Comparison of ENCODE assay signal across 1 cellular context in the genomic region with DNA sequence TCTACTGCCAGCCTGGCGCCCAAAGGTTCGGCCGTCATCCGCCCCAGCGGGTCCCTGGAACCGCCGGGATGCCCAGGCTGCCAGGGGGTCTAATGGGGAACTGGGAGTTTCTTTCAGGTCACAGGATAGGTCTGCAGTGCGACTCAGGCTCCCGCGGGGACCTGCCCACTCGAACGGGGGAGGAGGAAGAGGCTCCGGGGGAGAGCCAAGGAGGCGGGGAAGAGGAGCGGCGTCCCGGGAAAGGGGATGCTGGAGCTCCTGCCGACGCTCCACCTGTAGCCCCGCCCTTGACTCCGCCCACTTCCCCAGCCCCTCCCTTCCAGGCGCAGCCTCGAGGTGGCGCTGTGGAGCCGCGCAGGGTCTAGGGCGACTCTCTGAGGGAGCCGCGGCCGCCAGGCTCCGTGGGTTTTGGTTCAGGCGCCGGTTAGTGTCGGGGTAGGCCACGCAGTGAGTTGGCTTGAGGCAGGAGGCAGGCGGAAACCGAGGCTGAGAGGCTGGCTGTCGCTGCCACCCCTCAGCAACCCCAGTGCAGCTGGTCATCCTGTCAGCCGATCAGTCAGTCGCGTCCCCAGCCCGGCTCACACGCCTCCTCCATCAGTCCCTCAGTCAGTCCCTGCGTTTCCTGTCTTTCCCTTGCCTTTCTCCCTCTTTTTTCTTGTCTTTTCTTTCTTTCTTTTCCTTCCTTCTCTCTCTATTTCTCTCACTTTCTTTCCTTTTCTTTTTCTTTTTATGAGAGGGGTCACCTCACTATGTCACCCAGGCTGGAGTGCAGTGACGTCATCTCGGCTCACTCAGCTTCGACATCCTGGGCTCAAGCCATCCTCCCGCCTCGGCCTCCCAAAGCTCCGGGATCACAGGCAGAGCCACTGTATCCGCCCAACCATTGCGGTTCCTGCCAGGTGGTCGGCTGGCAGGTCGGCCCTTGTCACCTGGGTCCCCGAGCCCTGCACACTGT.
TF ChIP-seq lines count a peak whose summit lies in the region.

No MANE protein-coding gene starts in this region.

TF ChIP-seq in HepG2, 621 proteins besides CTCF, POLR2A, EP300 and RAD21 (continued from another document and continues in another):
- TF ChIP-seq, protein P1, sequence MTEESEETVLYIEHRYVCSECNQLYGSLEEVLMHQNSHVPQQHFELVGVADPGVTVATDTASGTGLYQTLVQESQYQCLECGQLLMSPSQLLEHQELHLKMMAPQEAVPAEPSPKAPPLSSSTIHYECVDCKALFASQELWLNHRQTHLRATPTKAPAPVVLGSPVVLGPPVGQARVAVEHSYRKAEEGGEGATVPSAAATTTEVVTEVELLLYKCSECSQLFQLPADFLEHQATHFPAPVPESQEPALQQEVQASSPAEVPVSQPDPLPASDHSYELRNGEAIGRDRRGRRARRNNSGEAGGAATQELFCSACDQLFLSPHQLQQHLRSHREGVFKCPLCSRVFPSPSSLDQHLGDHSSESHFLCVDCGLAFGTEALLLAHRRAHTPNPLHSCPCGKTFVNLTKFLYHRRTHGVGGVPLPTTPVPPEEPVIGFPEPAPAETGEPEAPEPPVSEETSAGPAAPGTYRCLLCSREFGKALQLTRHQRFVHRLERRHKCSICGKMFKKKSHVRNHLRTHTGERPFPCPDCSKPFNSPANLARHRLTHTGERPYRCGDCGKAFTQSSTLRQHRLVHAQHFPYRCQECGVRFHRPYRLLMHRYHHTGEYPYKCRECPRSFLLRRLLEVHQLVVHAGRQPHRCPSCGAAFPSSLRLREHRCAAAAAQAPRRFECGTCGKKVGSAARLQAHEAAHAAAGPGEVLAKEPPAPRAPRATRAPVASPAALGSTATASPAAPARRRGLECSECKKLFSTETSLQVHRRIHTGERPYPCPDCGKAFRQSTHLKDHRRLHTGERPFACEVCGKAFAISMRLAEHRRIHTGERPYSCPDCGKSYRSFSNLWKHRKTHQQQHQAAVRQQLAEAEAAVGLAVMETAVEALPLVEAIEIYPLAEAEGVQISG (CRISPR knock-in tag; IDR thresholded peaks at IDR 0.05), result peak; percentile 41
- TF ChIP-seq JARID2 (CRISPR knock-in tag; IDR thresholded peaks at IDR 0.05; ENCODE audit: insufficient replicate concordance) (peak; percentile 46), ADNP (CRISPR knock-in tag; IDR thresholded peaks at IDR 0.05) (peak; percentile 69; the same call in 1 of the 2 replicates), ZNF572 (CRISPR knock-in tag; IDR thresholded peaks at IDR 0.05) (0 out of 2 replicates have a peak, but pooled peaks have one; percentile 17), RCOR2 (CRISPR knock-in tag; IDR thresholded peaks at IDR 0.05) (no peak), ZNF563 (CRISPR knock-in tag; IDR thresholded peaks at IDR 0.05) (no peak), SYNCRIP (IDR thresholded peaks at IDR 0.05; ENCODE audit: insufficient read depth, low read depth, low read length) (no peak), TEAD3 (CRISPR knock-in tag; optimal IDR thresholded peaks at IDR 0.05; ENCODE audit: borderline replicate concordance) (no peak), YY1 (IDR thresholded peaks at IDR 0.05; ENCODE audit: insufficient read depth, insufficient replicate concordance, low read depth, low read length) (peak; percentile 24), NFYC (CRISPR knock-in tag; IDR thresholded peaks at IDR 0.05) (no peak), CREB1 (IDR thresholded peaks at IDR 0.05) (peak; percentile 95), CREB1 (CRISPR knock-in tag; IDR thresholded peaks at IDR 0.05) (no peak), PCBP1 (IDR thresholded peaks at IDR 0.05; ENCODE audit: borderline replicate concordance, low read depth, low read length) (peak; percentile 42; the same call in 1 of the 2 replicates), ZNF501 (CRISPR knock-in tag; IDR thresholded peaks at IDR 0.05) (peak; percentile 53; the same call in 1 of the 2 replicates), HNRNPUL1 (IDR thresholded peaks at IDR 0.05; ENCODE audit: low read depth, low read length) (no peak), NR2F2 (IDR thresholded peaks at IDR 0.05; ENCODE audit: borderline replicate concordance, low read depth) (no peak), XBP1 (CRISPR knock-in tag; IDR thresholded peaks at IDR 0.05) (no peak), RXRB (CRISPR knock-in tag; IDR thresholded peaks at IDR 0.05; ENCODE audit: borderline replicate concordance) (peak; percentile 44; the same call in 1 of the 2 replicates), ZNF547 (CRISPR knock-in tag; IDR thresholded peaks at IDR 0.05) (0 out of 2 replicates have a peak, but pooled peaks have one; percentile 15), PHF8 (CRISPR knock-in tag; IDR thresholded peaks at IDR 0.05) (peak; percentile 23; the same call in 1 of the 2 replicates), EEA1 (CRISPR knock-in tag; IDR thresholded peaks at IDR 0.05; ENCODE audit: borderline replicate concordance) (no peak), ZNF724P (CRISPR knock-in tag; IDR thresholded peaks at IDR 0.05; ENCODE audit: borderline replicate concordance) (no peak), SMAD9 (CRISPR knock-in tag; IDR thresholded peaks at IDR 0.05) (no peak), ZMYM2 (CRISPR knock-in tag; IDR thresholded peaks at IDR 0.05) (0 out of 2 replicates have a peak, but pooled peaks have one; percentile 43), ZNF460 (CRISPR knock-in tag; IDR thresholded peaks at IDR 0.05; ENCODE audit: borderline replicate concordance) (0 out of 2 replicates have a peak, but pooled peaks have one; percentile 18), HOXA9 (CRISPR knock-in tag; IDR thresholded peaks at IDR 0.05; ENCODE audit: borderline replicate concordance) (0 out of 2 replicates have a peak, but pooled peaks have one; percentile 37), TSC22D2 (CRISPR knock-in tag; IDR thresholded peaks at IDR 0.05; ENCODE audit: borderline replicate concordance) (no peak), ZNF235 (CRISPR knock-in tag; IDR thresholded peaks at IDR 0.05; ENCODE audit: borderline replicate concordance) (peak; percentile 64; the same call in 1 of the 2 replicates), REXO4 (CRISPR knock-in tag; IDR thresholded peaks at IDR 0.05; ENCODE audit: borderline replicate concordance) (no peak), TARDBP (CRISPR knock-in tag; IDR thresholded peaks at IDR 0.05) (0 out of 2 replicates have a peak, but pooled peaks have one; percentile 54)
- TF ChIP-seq, protein P2, sequence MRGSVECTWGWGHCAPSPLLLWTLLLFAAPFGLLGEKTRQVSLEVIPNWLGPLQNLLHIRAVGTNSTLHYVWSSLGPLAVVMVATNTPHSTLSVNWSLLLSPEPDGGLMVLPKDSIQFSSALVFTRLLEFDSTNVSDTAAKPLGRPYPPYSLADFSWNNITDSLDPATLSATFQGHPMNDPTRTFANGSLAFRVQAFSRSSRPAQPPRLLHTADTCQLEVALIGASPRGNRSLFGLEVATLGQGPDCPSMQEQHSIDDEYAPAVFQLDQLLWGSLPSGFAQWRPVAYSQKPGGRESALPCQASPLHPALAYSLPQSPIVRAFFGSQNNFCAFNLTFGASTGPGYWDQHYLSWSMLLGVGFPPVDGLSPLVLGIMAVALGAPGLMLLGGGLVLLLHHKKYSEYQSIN (CRISPR knock-in tag; IDR thresholded peaks at IDR 0.05; ENCODE audit: borderline replicate concordance), result no peak
- TF ChIP-seq, protein P3, sequence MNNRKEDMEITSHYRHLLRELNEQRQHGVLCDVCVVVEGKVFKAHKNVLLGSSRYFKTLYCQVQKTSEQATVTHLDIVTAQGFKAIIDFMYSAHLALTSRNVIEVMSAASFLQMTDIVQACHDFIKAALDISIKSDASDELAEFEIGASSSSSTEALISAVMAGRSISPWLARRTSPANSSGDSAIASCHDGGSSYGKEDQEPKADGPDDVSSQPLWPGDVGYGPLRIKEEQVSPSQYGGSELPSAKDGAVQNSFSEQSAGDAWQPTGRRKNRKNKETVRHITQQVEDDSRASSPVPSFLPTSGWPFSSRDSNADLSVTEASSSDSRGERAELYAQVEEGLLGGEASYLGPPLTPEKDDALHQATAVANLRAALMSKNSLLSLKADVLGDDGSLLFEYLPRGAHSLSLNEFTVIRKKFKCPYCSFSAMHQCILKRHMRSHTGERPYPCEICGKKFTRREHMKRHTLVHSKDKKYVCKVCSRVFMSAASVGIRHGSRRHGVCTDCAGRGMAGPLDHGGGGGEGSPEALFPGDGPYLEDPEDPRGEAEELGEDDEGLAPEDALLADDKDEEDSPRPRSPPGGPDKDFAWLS (CRISPR knock-in tag; IDR thresholded peaks at IDR 0.05; ENCODE audit: borderline replicate concordance), result no peak
- TF ChIP-seq, protein P4, sequence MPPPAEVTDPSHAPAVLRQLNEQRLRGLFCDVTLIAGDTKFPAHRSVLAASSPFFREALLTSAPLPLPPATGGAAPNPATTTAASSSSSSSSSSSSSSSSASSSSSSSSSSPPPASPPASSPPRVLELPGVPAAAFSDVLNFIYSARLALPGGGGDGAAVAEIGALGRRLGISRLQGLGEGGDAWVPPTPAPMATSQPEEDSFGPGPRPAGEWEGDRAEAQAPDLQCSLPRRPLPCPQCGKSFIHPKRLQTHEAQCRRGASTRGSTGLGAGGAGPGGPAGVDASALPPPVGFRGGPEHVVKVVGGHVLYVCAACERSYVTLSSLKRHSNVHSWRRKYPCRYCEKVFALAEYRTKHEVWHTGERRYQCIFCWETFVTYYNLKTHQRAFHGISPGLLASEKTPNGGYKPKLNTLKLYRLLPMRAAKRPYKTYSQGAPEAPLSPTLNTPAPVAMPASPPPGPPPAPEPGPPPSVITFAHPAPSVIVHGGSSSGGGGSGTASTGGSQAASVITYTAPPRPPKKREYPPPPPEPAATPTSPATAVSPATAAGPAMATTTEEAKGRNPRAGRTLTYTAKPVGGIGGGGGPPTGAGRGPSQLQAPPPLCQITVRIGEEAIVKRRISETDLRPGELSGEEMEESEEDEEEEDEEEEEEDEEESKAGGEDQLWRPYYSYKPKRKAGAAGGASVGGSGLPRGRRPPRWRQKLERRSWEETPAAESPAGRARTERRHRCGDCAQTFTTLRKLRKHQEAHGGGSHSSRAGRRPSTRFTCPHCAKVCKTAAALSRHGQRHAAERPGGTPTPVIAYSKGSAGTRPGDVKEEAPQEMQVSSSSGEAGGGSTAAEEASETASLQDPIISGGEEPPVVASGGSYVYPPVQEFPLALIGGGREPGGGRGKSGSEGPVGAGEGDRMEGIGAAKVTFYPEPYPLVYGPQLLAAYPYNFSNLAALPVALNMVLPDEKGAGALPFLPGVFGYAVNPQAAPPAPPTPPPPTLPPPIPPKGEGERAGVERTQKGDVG (CRISPR knock-in tag; IDR thresholded peaks at IDR 0.05; ENCODE audit: borderline replicate concordance), result no peak
- TF ChIP-seq, protein P5, sequence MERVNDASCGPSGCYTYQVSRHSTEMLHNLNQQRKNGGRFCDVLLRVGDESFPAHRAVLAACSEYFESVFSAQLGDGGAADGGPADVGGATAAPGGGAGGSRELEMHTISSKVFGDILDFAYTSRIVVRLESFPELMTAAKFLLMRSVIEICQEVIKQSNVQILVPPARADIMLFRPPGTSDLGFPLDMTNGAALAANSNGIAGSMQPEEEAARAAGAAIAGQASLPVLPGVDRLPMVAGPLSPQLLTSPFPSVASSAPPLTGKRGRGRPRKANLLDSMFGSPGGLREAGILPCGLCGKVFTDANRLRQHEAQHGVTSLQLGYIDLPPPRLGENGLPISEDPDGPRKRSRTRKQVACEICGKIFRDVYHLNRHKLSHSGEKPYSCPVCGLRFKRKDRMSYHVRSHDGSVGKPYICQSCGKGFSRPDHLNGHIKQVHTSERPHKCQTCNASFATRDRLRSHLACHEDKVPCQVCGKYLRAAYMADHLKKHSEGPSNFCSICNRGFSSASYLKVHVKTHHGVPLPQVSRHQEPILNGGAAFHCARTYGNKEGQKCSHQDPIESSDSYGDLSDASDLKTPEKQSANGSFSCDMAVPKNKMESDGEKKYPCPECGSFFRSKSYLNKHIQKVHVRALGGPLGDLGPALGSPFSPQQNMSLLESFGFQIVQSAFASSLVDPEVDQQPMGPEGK (CRISPR knock-in tag; IDR thresholded peaks at IDR 0.05), result peak; percentile 61
- TF ChIP-seq, protein P6, sequence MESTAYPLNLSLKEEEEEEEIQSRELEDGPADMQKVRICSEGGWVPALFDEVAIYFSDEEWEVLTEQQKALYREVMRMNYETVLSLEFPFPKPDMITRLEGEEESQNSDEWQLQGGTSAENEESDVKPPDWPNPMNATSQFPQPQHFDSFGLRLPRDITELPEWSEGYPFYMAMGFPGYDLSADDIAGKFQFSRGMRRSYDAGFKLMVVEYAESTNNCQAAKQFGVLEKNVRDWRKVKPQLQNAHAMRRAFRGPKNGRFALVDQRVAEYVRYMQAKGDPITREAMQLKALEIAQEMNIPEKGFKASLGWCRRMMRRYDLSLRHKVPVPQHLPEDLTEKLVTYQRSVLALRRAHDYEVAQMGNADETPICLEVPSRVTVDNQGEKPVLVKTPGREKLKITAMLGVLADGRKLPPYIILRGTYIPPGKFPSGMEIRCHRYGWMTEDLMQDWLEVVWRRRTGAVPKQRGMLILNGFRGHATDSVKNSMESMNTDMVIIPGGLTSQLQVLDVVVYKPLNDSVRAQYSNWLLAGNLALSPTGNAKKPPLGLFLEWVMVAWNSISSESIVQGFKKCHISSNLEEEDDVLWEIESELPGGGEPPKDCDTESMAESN (CRISPR knock-in tag; conservative IDR thresholded peaks at IDR 0.05), result no peak
- TF ChIP-seq, protein P7, sequence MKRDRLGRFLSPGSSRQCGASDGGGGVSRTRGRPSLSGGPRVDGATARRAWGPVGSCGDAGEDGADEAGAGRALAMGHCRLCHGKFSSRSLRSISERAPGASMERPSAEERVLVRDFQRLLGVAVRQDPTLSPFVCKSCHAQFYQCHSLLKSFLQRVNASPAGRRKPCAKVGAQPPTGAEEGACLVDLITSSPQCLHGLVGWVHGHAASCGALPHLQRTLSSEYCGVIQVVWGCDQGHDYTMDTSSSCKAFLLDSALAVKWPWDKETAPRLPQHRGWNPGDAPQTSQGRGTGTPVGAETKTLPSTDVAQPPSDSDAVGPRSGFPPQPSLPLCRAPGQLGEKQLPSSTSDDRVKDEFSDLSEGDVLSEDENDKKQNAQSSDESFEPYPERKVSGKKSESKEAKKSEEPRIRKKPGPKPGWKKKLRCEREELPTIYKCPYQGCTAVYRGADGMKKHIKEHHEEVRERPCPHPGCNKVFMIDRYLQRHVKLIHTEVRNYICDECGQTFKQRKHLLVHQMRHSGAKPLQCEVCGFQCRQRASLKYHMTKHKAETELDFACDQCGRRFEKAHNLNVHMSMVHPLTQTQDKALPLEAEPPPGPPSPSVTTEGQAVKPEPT (CRISPR knock-in tag; IDR thresholded peaks at IDR 0.05; ENCODE audit: low read depth), result no peak
- TF ChIP-seq, protein P8, sequence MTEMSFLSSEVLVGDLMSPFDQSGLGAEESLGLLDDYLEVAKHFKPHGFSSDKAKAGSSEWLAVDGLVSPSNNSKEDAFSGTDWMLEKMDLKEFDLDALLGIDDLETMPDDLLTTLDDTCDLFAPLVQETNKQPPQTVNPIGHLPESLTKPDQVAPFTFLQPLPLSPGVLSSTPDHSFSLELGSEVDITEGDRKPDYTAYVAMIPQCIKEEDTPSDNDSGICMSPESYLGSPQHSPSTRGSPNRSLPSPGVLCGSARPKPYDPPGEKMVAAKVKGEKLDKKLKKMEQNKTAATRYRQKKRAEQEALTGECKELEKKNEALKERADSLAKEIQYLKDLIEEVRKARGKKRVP (CRISPR knock-in tag; IDR thresholded peaks at IDR 0.05), result no peak
- TF ChIP-seq, protein P9, sequence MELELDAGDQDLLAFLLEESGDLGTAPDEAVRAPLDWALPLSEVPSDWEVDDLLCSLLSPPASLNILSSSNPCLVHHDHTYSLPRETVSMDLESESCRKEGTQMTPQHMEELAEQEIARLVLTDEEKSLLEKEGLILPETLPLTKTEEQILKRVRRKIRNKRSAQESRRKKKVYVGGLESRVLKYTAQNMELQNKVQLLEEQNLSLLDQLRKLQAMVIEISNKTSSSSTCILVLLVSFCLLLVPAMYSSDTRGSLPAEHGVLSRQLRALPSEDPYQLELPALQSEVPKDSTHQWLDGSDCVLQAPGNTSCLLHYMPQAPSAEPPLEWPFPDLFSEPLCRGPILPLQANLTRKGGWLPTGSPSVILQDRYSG (CRISPR knock-in tag; IDR thresholded peaks at IDR 0.05), result no peak
